In genomic region chr19:964116-964520, GRCh38 we compare ENCODE assay signal across 27 cellular contexts. TPM values are rescaled to one million over a fixed set of nuclear protein-coding genes. Genes with fewer than 3 reads are reported as not detected.
DNase-seq lines count a peak whose midpoint lies in the region; ATAC-seq, FAIRE-seq and TF ChIP-seq lines count a peak whose summit lies in the region.
"Had no signal": no experiment of that assay in that cellular context is flagged by ENCODE, and none has a peak within 500 bp of the region (broad histone marks: within the 10 kb centered on the region; RNA-seq: fewer than 3 reads in every experiment).

No MANE protein-coding gene starts in this region.

- in situ Hi-C loops in HepG2 (cut with HindIII; ENCODE audit: extremely low pct_ligation_motif_present, low pct_unique_long_range_greater_than_20kb) = loop anchor here (5.0 kb wide), 1 partner anchor 37 kb away; the partner anchor contains the start of gene ARID3A

- H2BK120ac ChIP-seq in mesenchymal stem cell (ENCODE audit: low read depth, low read length) = no peak overlapping the region

- CTCF ChIA-PET in HepG2 (lab: Yijun Ruan, JAX; ENCODE audit: low intra/inter-chr PET ratio, low total read pairs) = no interaction called here

- FAIRE-seq in HepG2 (lab: Jason Lieb, UNC) = no peak
- FAIRE-seq: GM12892, RCC 7860 had no signal

- 95% methylated on average over 11 of the region's 16 CpGs for WGBS in HepG2 (ENCODE audit: low lambda C conversion rate)
- WGBS in right lobe of liver (ENCODE audit: insufficient coverage, low coverage, low lambda C conversion rate, missing lambda C conversion rate) = no CpG with 5 or more reads among the region's 16 CpGs
- 97% methylated on average over 16 of the region's 16 CpGs for WGBS in mesenchymal stem cell

- TF ChIP-seq RAD21 in HepG2 (CRISPR knock-in tag; IDR thresholded peaks at IDR 0.05) = no peak

- no peak overlapping the region for H3K23ac ChIP-seq in mesenchymal stem cell (ENCODE audit: low read length in 2 of 2)

- TF ChIP-seq CTCF in HepG2 (CRISPR knock-in tag; IDR thresholded peaks at IDR 0.05) (no peak), right lobe of liver (IDR thresholded peaks at IDR 0.05) (no peak)

- no peaks in the 10 kb centered on the region for H4K20me1 ChIP-seq in HepG2 (ENCODE audit: insufficient read depth, low read length)

- peaks cover 28% of the 10 kb centered on the region for H3K79me2 ChIP-seq in HepG2 (ENCODE audit: insufficient read depth, low read length)

- DNase-seq in HepG2 (ENCODE audit: low spot score) (no peak), right lobe of liver (no peak), mesenchymal stem cell (no peak), dedifferentiated amniotic fluid mesenchymal stem cell (ENCODE audit: extremely low spot score) (no peak)
- DNase-seq: 8988T, ACHN, Calu3, DMS79 treated with DMSO at 0.1 percent for 48 hours, GF-D8, Kasumi-1, MV-4-11, NCI-H1105, NCI-H1436 treated with DMSO at 0.1 percent for 48 hours, NCI-H187 treated with DMSO at 0.1 percent for 48 hours, NCI-H2107, NCI-H524 treated with DMSO at 0.1 percent for 48 hours, NCI-H774 had no signal

- H3K4me2 ChIP-seq in HepG2 (ENCODE audit: low read depth, low read length) (no peak overlapping the region), mesenchymal stem cell (ENCODE audit: low read length, poor library complexity, severe bottlenecking) (no peak overlapping the region)

- intact Hi-C loops in HepG2 (cut with micrococcal nuclease; ENCODE audit: unreplicated experiment) = no loop called here
- intact Hi-C loops in right lobe of liver (cut with DNase I) = no loop called here

- H3K4me1 ChIP-seq in HepG2 (ENCODE audit: insufficient read depth, low read length) = peaks cover 42% of the 10 kb centered on the region
- no peaks in the 10 kb centered on the region for H3K4me1 ChIP-seq in right lobe of liver
- peaks cover 48% of the 10 kb centered on the region for H3K4me1 ChIP-seq in mesenchymal stem cell (ENCODE audit: control insufficient read depth, insufficient read depth, low read depth, low read length)

- TF ChIP-seq EP300 in HepG2 (IDR thresholded peaks at IDR 0.05; ENCODE audit: low read depth in 2 of 2, low read length in 2 of 2) (no peak), HepG2 (CRISPR knock-in tag; IDR thresholded peaks at IDR 0.05; ENCODE audit: borderline replicate concordance) (no peak)

- ATAC-seq in HepG2 = no peak
- no peak for ATAC-seq in right lobe of liver
- ATAC-seq in GM18511 (IDR thresholded peaks at IDR 0.05; ENCODE audit: unreplicated experiment) = no peak
- no peak for ATAC-seq in HG02973 (IDR thresholded peaks at IDR 0.05; ENCODE audit: unreplicated experiment)
- ATAC-seq: HCT116, SK-N-SH treated with all-trans-retinoic acid at 6 μM for 48 hours had no signal

- TF ChIP-seq POLR2A in HepG2 (IDR thresholded peaks at IDR 0.05; ENCODE audit: insufficient read depth in 1 of 2, low read depth in 2 of 2, low read length in 2 of 2) (no peak; a peak in 1 of 4 replicates), right lobe of liver (IDR thresholded peaks at IDR 0.05) (no peak)

- H3K27ac ChIP-seq in HepG2 (ENCODE audit: extremely low read length, insufficient read depth, low read length) (peak overlapping the region; percentile 38), right lobe of liver (no peak overlapping the region), mesenchymal stem cell (ENCODE audit: low read length, poor library complexity, severe bottlenecking) (peak overlapping the region; percentile 22)
- H3K27ac ChIP-seq: HL-60 had no signal

- H3K27me3 ChIP-seq in HepG2 (ENCODE audit: control insufficient read depth in 1 of 2, insufficient read depth in 2 of 2, low read length in 2 of 2) = no peaks in the 10 kb centered on the region
- no peaks in the 10 kb centered on the region for H3K27me3 ChIP-seq in right lobe of liver
- no peaks in the 10 kb centered on the region for H3K27me3 ChIP-seq in mesenchymal stem cell (ENCODE audit: control insufficient read depth in 1 of 2, insufficient read depth in 1 of 2, low read length in 2 of 2)

- H3K14ac ChIP-seq in mesenchymal stem cell (ENCODE audit: low read length in 2 of 2) = peak overlapping the region in 1 of 2 experiments; percentile 63

- H4K91ac ChIP-seq in mesenchymal stem cell (ENCODE audit: low read length) = peak overlapping the region; percentile 65

- no peak overlapping the region for H2AFZ ChIP-seq in HepG2 (ENCODE audit: low read length)
- no peak overlapping the region for H2AFZ ChIP-seq in mesenchymal stem cell (ENCODE audit: low read depth, low read length)

- H3K4ac ChIP-seq in mesenchymal stem cell (ENCODE audit: low read depth in 1 of 2, low read length in 2 of 2) = peak overlapping the region in 1 of 2 experiments; percentile 37

- no peaks in the 10 kb centered on the region for H3K9me3 ChIP-seq in HepG2 (ENCODE audit: low read length)
- no peaks in the 10 kb centered on the region for H3K9me3 ChIP-seq in right lobe of liver
- no peaks in the 10 kb centered on the region for H3K9me3 ChIP-seq in mesenchymal stem cell (ENCODE audit: control insufficient read depth, low read length)

- H3K79me1 ChIP-seq in mesenchymal stem cell (replicated peaks; ENCODE audit: low read length, poor library complexity, severe bottlenecking) = peaks cover 26% of the 10 kb centered on the region

- H3K36me3 ChIP-seq in HepG2 (replicated peaks in 1 of 2; ENCODE audit: control insufficient read depth in 1 of 2, insufficient read depth in 2 of 2, low read length in 2 of 2) (peaks cover 30 to 70% of the 10 kb centered on the region in 2 experiments; a peak in 4 of 5 replicates), right lobe of liver (peaks cover 0 to 11% (median 0%) of the 10 kb centered on the region in 4 donors), mesenchymal stem cell (ENCODE audit: control insufficient read depth in 1 of 2, insufficient read depth in 2 of 2, low read depth in 1 of 2, low read length in 2 of 2) (peaks cover 66 to 91% of the 10 kb centered on the region in 2 experiments)

- H2AK5ac ChIP-seq in mesenchymal stem cell (ENCODE audit: low read length, severe bottlenecking) = no peak overlapping the region

- POLR2A ChIA-PET in HepG2 (lab: Yijun Ruan, JAX) = interaction anchor here (0.8 to 0.9 kb wide), 2 partner anchors 12 to 21 kb away, joined by 3 read pairs; no protein-coding TSS in a partner anchor

- H3K9ac ChIP-seq in HepG2 (ENCODE audit: insufficient read depth, low read depth, low read length) (no peak overlapping the region), mesenchymal stem cell (ENCODE audit: low read length) (no peak overlapping the region)

- no peak overlapping the region for H2BK5ac ChIP-seq in mesenchymal stem cell (ENCODE audit: low read depth, low read length, poor library complexity, severe bottlenecking)

- peak overlapping the region in 1 of 2 experiments; percentile 12 for H2BK12ac ChIP-seq in mesenchymal stem cell (ENCODE audit: low read length in 2 of 2)

- H4K8ac ChIP-seq in mesenchymal stem cell (ENCODE audit: low read length) = peak overlapping the region; percentile 27

- BruUV-seq in HepG2 (replicated peaks; lab: Mats Ljungman, UMichigan) = no TSS peak

- no peak overlapping the region for H2BK15ac ChIP-seq in mesenchymal stem cell (ENCODE audit: low read depth, poor library complexity, severe bottlenecking)

- peak overlapping the region in 1 of 2 experiments; percentile 49 for H3K18ac ChIP-seq in mesenchymal stem cell (ENCODE audit: low read depth in 1 of 2, low read length in 2 of 2)

- no peak overlapping the region for H3K4me3 ChIP-seq in HepG2 (replicated peaks in 1 of 3; ENCODE audit: insufficient read depth in 1 of 3, low read depth in 2 of 3, low read length in 3 of 3)
- no peak overlapping the region for H3K4me3 ChIP-seq in right lobe of liver
- H3K4me3 ChIP-seq in mesenchymal stem cell (ENCODE audit: insufficient read depth in 1 of 2, low read depth in 1 of 2, low read length in 2 of 2) = no peak overlapping the region

RNA-seq across cellular contexts. Expression of gene WDR18, which starts 20.0 kb away (rescaled TPM):
- total RNA-seq in HepG2 (2016; rRNA removed; fragmentation: Illumina TruSeq; extraction: Trizol) = 47.6 and 49.7 TPM in 2 replicates
- 26.1 and 29.1 TPM in 2 replicates for total RNA-seq in HepG2 (2016; cell fraction: cytosol; rRNA removed; fragmentation: Illumina TruSeq; extraction: Trizol; ENCODE audit: low read depth)
- total RNA-seq in HepG2 (2016; cell fraction: insoluble cytoplasmic fraction; rRNA removed; fragmentation: Illumina TruSeq; extraction: Trizol) = 48.0 and 48.9 TPM in 2 replicates
- 31.0 and 31.9 TPM in 2 replicates for total RNA-seq in HepG2 (2016; cell fraction: membrane; rRNA removed; fragmentation: Illumina TruSeq; extraction: Trizol)
- total RNA-seq in HepG2 (2016; cell fraction: nucleus; rRNA removed; fragmentation: Illumina TruSeq; extraction: Trizol) = 29.6 and 30.6 TPM in 2 replicates
- 36.4 and 44.6 TPM in 2 replicates for polyA plus RNA-seq in HepG2 (2011; rRNA removed)
- polyA plus RNA-seq in HepG2 (2011; cell fraction: cytosol; rRNA removed) = 25.5 and 56.5 TPM in 2 replicates
- 182 and 212 TPM in 2 replicates for polyA plus RNA-seq in HepG2 (2011; cell fraction: nucleus; rRNA removed)
- 32.8 and 36.1 TPM in 2 replicates for polyA plus RNA-seq in HepG2 (2012)
- 33.6 and 34.5 TPM in 2 replicates for polyA plus RNA-seq in HepG2 (2016; cell fraction: cytosol; fragmentation: Illumina TruSeq; extraction: Trizol; ENCODE audit: low read depth)
- polyA plus RNA-seq in HepG2 (2016; cell fraction: insoluble cytoplasmic fraction; fragmentation: Illumina TruSeq; extraction: Trizol; ENCODE audit: low read depth) = 54.6 and 65.2 TPM in 2 replicates
- polyA plus RNA-seq in HepG2 (2016; cell fraction: membrane; fragmentation: Illumina TruSeq; extraction: Trizol; ENCODE audit: low read depth) = 27.0 and 27.2 TPM in 2 replicates
- 69.0 and 72.3 TPM in 2 replicates for polyA plus RNA-seq in HepG2 (2016; cell fraction: nucleus; fragmentation: Illumina TruSeq; extraction: Trizol; ENCODE audit: insufficient read depth, low read depth)
- 59.9 and 104 TPM in 2 replicates for polyA minus RNA-seq in HepG2 (2011; rRNA and poly(A)+ RNA removed; ENCODE audit: low replicate concordance)
- polyA minus RNA-seq in HepG2 (2011; cell fraction: cytosol; rRNA and poly(A)+ RNA removed) = 40.3 and 49.5 TPM in 2 replicates
- 29.6 and 30.8 TPM in 2 replicates for polyA minus RNA-seq in HepG2 (2011; cell fraction: nucleus; rRNA and poly(A)+ RNA removed)
- 10 to 100 TPM; 19.0 to 56.2 (median 29.7) TPM for total RNA-seq in right lobe of liver
- polyA plus RNA-seq in mesenchymal stem cell (2013, experiment 1 of 2) = 25.0 TPM
- polyA plus RNA-seq in mesenchymal stem cell (2013, experiment 2 of 2) = 25.1 TPM

RNA-seq across cellular contexts. Expression of gene GRIN3B, which starts 36.1 kb away (rescaled TPM):
- 0.07 TPM in 1 of 2 replicates, not detected in the other for total RNA-seq in HepG2 (2016; rRNA removed; fragmentation: Illumina TruSeq; extraction: Trizol)
- total RNA-seq in HepG2 (2016; cell fraction: cytosol; rRNA removed; fragmentation: Illumina TruSeq; extraction: Trizol; ENCODE audit: low read depth) = not detected in 2 replicates
- total RNA-seq in HepG2 (2016; cell fraction: insoluble cytoplasmic fraction; rRNA removed; fragmentation: Illumina TruSeq; extraction: Trizol) = 0.17 TPM in 1 of 2 replicates, not detected in the other
- total RNA-seq in HepG2 (2016; cell fraction: membrane; rRNA removed; fragmentation: Illumina TruSeq; extraction: Trizol) = not detected in 2 replicates
- total RNA-seq in HepG2 (2016; cell fraction: nucleus; rRNA removed; fragmentation: Illumina TruSeq; extraction: Trizol) = 0.28 TPM in 1 of 2 replicates, not detected in the other
- polyA plus RNA-seq in HepG2 (2011; rRNA removed) = 0.20 and 0.34 TPM in 2 replicates
- 0.15 and 0.47 TPM in 2 replicates for polyA plus RNA-seq in HepG2 (2011; cell fraction: cytosol; rRNA removed)
- 2.8 and 7.1 TPM in 2 replicates for polyA plus RNA-seq in HepG2 (2011; cell fraction: nucleus; rRNA removed)
- polyA plus RNA-seq in HepG2 (2012) = 0.23 and 0.28 TPM in 2 replicates
- polyA plus RNA-seq in HepG2 (2016; cell fraction: cytosol; fragmentation: Illumina TruSeq; extraction: Trizol; ENCODE audit: low read depth) = not detected in 2 replicates
- polyA plus RNA-seq in HepG2 (2016; cell fraction: insoluble cytoplasmic fraction; fragmentation: Illumina TruSeq; extraction: Trizol; ENCODE audit: low read depth) = not detected in 2 replicates
- polyA plus RNA-seq in HepG2 (2016; cell fraction: membrane; fragmentation: Illumina TruSeq; extraction: Trizol; ENCODE audit: low read depth) = not detected in 2 replicates
- polyA plus RNA-seq in HepG2 (2016; cell fraction: nucleus; fragmentation: Illumina TruSeq; extraction: Trizol; ENCODE audit: insufficient read depth, low read depth) = 0.27 and 0.38 TPM in 2 replicates
- 0.42 TPM in 1 of 2 replicates, not detected in the other for polyA minus RNA-seq in HepG2 (2011; rRNA and poly(A)+ RNA removed; ENCODE audit: low replicate concordance)
- not detected in 2 replicates for polyA minus RNA-seq in HepG2 (2011; cell fraction: cytosol; rRNA and poly(A)+ RNA removed)
- polyA minus RNA-seq in HepG2 (2011; cell fraction: nucleus; rRNA and poly(A)+ RNA removed) = 0.13 and 0.37 TPM in 2 replicates
- total RNA-seq in right lobe of liver = under 1 TPM in 1 of 6 experiments, not detected in 5; 0.06 TPM
- polyA plus RNA-seq in mesenchymal stem cell (2013, experiment 1 of 2) = 0.66 TPM
- 0.56 TPM for polyA plus RNA-seq in mesenchymal stem cell (2013, experiment 2 of 2)
- total RNA-seq: Calu3, H4, M059J had no signal

RNA-seq across cellular contexts. Expression of gene ARID3A, which starts 38.3 kb away (rescaled TPM):
- total RNA-seq in HepG2 (2016; rRNA removed; fragmentation: Illumina TruSeq; extraction: Trizol) (53.8 and 71.3 TPM in 2 replicates), right lobe of liver (1 to 10 TPM in 5 of 6 experiments, under 1 TPM in 1; 0.74 to 5.3 (median 1.9) TPM)
- total RNA-seq in HepG2 (2016; cell fraction: cytosol; rRNA removed; fragmentation: Illumina TruSeq; extraction: Trizol; ENCODE audit: low read depth) = 26.5 and 31.5 TPM in 2 replicates
- total RNA-seq in HepG2 (2016; cell fraction: insoluble cytoplasmic fraction; rRNA removed; fragmentation: Illumina TruSeq; extraction: Trizol) = 41.5 and 68.9 TPM in 2 replicates
- 56.8 and 62.2 TPM in 2 replicates for total RNA-seq in HepG2 (2016; cell fraction: membrane; rRNA removed; fragmentation: Illumina TruSeq; extraction: Trizol)
- 35.6 and 47.1 TPM in 2 replicates for total RNA-seq in HepG2 (2016; cell fraction: nucleus; rRNA removed; fragmentation: Illumina TruSeq; extraction: Trizol)
- 77.9 and 102 TPM in 2 replicates for polyA plus RNA-seq in HepG2 (2011; rRNA removed)
- 44.7 and 68.0 TPM in 2 replicates for polyA plus RNA-seq in HepG2 (2011; cell fraction: cytosol; rRNA removed)
- polyA plus RNA-seq in HepG2 (2011; cell fraction: nucleus; rRNA removed) = 150 and 160 TPM in 2 replicates
- polyA plus RNA-seq in HepG2 (2012) = 78.6 and 99.3 TPM in 2 replicates
- 31.0 and 31.3 TPM in 2 replicates for polyA plus RNA-seq in HepG2 (2016; cell fraction: cytosol; fragmentation: Illumina TruSeq; extraction: Trizol; ENCODE audit: low read depth)
- polyA plus RNA-seq in HepG2 (2016; cell fraction: insoluble cytoplasmic fraction; fragmentation: Illumina TruSeq; extraction: Trizol; ENCODE audit: low read depth) = 58.1 and 70.4 TPM in 2 replicates
- polyA plus RNA-seq in HepG2 (2016; cell fraction: membrane; fragmentation: Illumina TruSeq; extraction: Trizol; ENCODE audit: low read depth) = 47.1 and 58.2 TPM in 2 replicates
- 76.0 and 89.6 TPM in 2 replicates for polyA plus RNA-seq in HepG2 (2016; cell fraction: nucleus; fragmentation: Illumina TruSeq; extraction: Trizol; ENCODE audit: insufficient read depth, low read depth)
- polyA minus RNA-seq in HepG2 (2011; rRNA and poly(A)+ RNA removed; ENCODE audit: low replicate concordance) = 15.5 and 299 TPM in 2 replicates
- 163 and 199 TPM in 2 replicates for polyA minus RNA-seq in HepG2 (2011; cell fraction: cytosol; rRNA and poly(A)+ RNA removed)
- 48.5 and 77.1 TPM in 2 replicates for polyA minus RNA-seq in HepG2 (2011; cell fraction: nucleus; rRNA and poly(A)+ RNA removed)
- 64.0 TPM for polyA plus RNA-seq in mesenchymal stem cell (2013, experiment 1 of 2)
- 62.8 TPM for polyA plus RNA-seq in mesenchymal stem cell (2013, experiment 2 of 2)

RNA-seq across cellular contexts. Expression of gene KISS1R, which starts 47.0 kb away (rescaled TPM):
- total RNA-seq in HepG2 (2016; rRNA removed; fragmentation: Illumina TruSeq; extraction: Trizol) (3.9 and 10.2 TPM in 2 replicates), right lobe of liver (under 1 TPM in 1 of 6 experiments, not detected in 5; 0.47 TPM)
- total RNA-seq in HepG2 (2016; cell fraction: cytosol; rRNA removed; fragmentation: Illumina TruSeq; extraction: Trizol; ENCODE audit: low read depth) = 4.7 and 5.1 TPM in 2 replicates
- 3.2 and 9.6 TPM in 2 replicates for total RNA-seq in HepG2 (2016; cell fraction: insoluble cytoplasmic fraction; rRNA removed; fragmentation: Illumina TruSeq; extraction: Trizol)
- total RNA-seq in HepG2 (2016; cell fraction: membrane; rRNA removed; fragmentation: Illumina TruSeq; extraction: Trizol) = 7.1 and 8.6 TPM in 2 replicates
- 8.2 and 8.4 TPM in 2 replicates for total RNA-seq in HepG2 (2016; cell fraction: nucleus; rRNA removed; fragmentation: Illumina TruSeq; extraction: Trizol)
- 1.1 and 1.5 TPM in 2 replicates for polyA plus RNA-seq in HepG2 (2011; rRNA removed)
- 1.6 and 3.0 TPM in 2 replicates for polyA plus RNA-seq in HepG2 (2011; cell fraction: cytosol; rRNA removed)
- polyA plus RNA-seq in HepG2 (2011; cell fraction: nucleus; rRNA removed) = 10.4 and 11.9 TPM in 2 replicates
- 2.8 and 4.0 TPM in 2 replicates for polyA plus RNA-seq in HepG2 (2012)
- 3.6 and 4.4 TPM in 2 replicates for polyA plus RNA-seq in HepG2 (2016; cell fraction: cytosol; fragmentation: Illumina TruSeq; extraction: Trizol; ENCODE audit: low read depth)
- 4.2 and 5.9 TPM in 2 replicates for polyA plus RNA-seq in HepG2 (2016; cell fraction: insoluble cytoplasmic fraction; fragmentation: Illumina TruSeq; extraction: Trizol; ENCODE audit: low read depth)
- 4.5 and 6.0 TPM in 2 replicates for polyA plus RNA-seq in HepG2 (2016; cell fraction: membrane; fragmentation: Illumina TruSeq; extraction: Trizol; ENCODE audit: low read depth)
- 15.3 and 19.1 TPM in 2 replicates for polyA plus RNA-seq in HepG2 (2016; cell fraction: nucleus; fragmentation: Illumina TruSeq; extraction: Trizol; ENCODE audit: insufficient read depth, low read depth)
- 5.9 TPM in 1 of 2 replicates, not detected in the other for polyA minus RNA-seq in HepG2 (2011; rRNA and poly(A)+ RNA removed; ENCODE audit: low replicate concordance)
- 2.4 and 3.7 TPM in 2 replicates for polyA minus RNA-seq in HepG2 (2011; cell fraction: cytosol; rRNA and poly(A)+ RNA removed)
- polyA minus RNA-seq in HepG2 (2011; cell fraction: nucleus; rRNA and poly(A)+ RNA removed) = 0.50 and 0.77 TPM in 2 replicates
- not detected for polyA plus RNA-seq in mesenchymal stem cell (2013, experiment 1 of 2)
- polyA plus RNA-seq in mesenchymal stem cell (2013, experiment 2 of 2) = not detected
- total RNA-seq: Calu3, H4, M059J had no signal
- polyA plus RNA-seq: BJ had no signal

RNA-seq across cellular contexts. Expression of gene R3HDM4, which starts 51.1 kb away (rescaled TPM):
- total RNA-seq in HepG2 (2016; rRNA removed; fragmentation: Illumina TruSeq; extraction: Trizol) (21.8 and 26.2 TPM in 2 replicates), right lobe of liver (10 to 100 TPM; 14.5 to 28.2 (median 20.5) TPM)
- 17.5 and 31.0 TPM in 2 replicates for total RNA-seq in HepG2 (2016; cell fraction: cytosol; rRNA removed; fragmentation: Illumina TruSeq; extraction: Trizol; ENCODE audit: low read depth)
- total RNA-seq in HepG2 (2016; cell fraction: insoluble cytoplasmic fraction; rRNA removed; fragmentation: Illumina TruSeq; extraction: Trizol) = 22.0 and 24.7 TPM in 2 replicates
- 29.7 and 34.2 TPM in 2 replicates for total RNA-seq in HepG2 (2016; cell fraction: membrane; rRNA removed; fragmentation: Illumina TruSeq; extraction: Trizol)
- total RNA-seq in HepG2 (2016; cell fraction: nucleus; rRNA removed; fragmentation: Illumina TruSeq; extraction: Trizol) = 16.4 and 18.7 TPM in 2 replicates
- 26.9 and 40.4 TPM in 2 replicates for polyA plus RNA-seq in HepG2 (2011; rRNA removed)
- 30.7 and 39.0 TPM in 2 replicates for polyA plus RNA-seq in HepG2 (2011; cell fraction: cytosol; rRNA removed)
- 57.8 and 68.0 TPM in 2 replicates for polyA plus RNA-seq in HepG2 (2011; cell fraction: nucleus; rRNA removed)
- polyA plus RNA-seq in HepG2 (2012) = 22.6 and 31.3 TPM in 2 replicates
- polyA plus RNA-seq in HepG2 (2016; cell fraction: cytosol; fragmentation: Illumina TruSeq; extraction: Trizol; ENCODE audit: low read depth) = 24.5 and 25.3 TPM in 2 replicates
- 39.3 and 43.4 TPM in 2 replicates for polyA plus RNA-seq in HepG2 (2016; cell fraction: insoluble cytoplasmic fraction; fragmentation: Illumina TruSeq; extraction: Trizol; ENCODE audit: low read depth)
- 44.4 and 45.0 TPM in 2 replicates for polyA plus RNA-seq in HepG2 (2016; cell fraction: membrane; fragmentation: Illumina TruSeq; extraction: Trizol; ENCODE audit: low read depth)
- polyA plus RNA-seq in HepG2 (2016; cell fraction: nucleus; fragmentation: Illumina TruSeq; extraction: Trizol; ENCODE audit: insufficient read depth, low read depth) = 58.7 and 76.5 TPM in 2 replicates
- 15.6 and 40.4 TPM in 2 replicates for polyA minus RNA-seq in HepG2 (2011; rRNA and poly(A)+ RNA removed; ENCODE audit: low replicate concordance)
- 11.7 and 15.6 TPM in 2 replicates for polyA minus RNA-seq in HepG2 (2011; cell fraction: cytosol; rRNA and poly(A)+ RNA removed)
- polyA minus RNA-seq in HepG2 (2011; cell fraction: nucleus; rRNA and poly(A)+ RNA removed) = 8.1 and 9.8 TPM in 2 replicates
- polyA plus RNA-seq in mesenchymal stem cell (2013, experiment 1 of 2) = 68.0 TPM
- 67.1 TPM for polyA plus RNA-seq in mesenchymal stem cell (2013, experiment 2 of 2)

Comparison
In these comparisons a context has a peak if more than half of its experiments do, and no peak if none do; other contexts are left out.
1. H3K27ac ChIP-seq: peak in HepG2 (single experiment) and mesenchymal stem cell (single experiment); none in right lobe of liver (0 of 3).
2. RNA of gene ARID3A, which starts 38.3 kb away (total RNA-seq): 26.5 to 71.3 TPM in HepG2; 0.74 to 5.3 TPM in right lobe of liver; every median in the first group is over 4 times any median in the second.